In the genomic region with DNA sequence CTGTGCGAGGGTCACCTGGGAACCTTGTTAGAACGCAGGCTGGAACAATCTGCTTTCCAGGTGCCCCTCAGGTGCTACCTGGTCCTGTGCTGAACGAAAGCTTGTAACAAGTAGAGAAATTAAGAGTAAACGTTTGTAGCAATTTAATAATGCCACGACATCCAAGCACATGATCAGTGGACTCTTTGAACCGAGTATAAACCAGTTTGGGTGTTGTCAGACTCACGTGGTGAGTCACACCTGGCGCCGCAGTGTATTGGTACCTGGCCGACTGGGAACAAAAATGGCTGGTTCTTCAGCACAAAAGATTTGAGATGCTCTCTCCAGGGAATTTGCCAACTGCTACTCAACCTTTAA, we compare ENCODE assay signal across 8 cellular contexts. TPM values are rescaled to one million over a fixed set of nuclear protein-coding genes. Genes with fewer than 3 reads are reported as not detected.
A peak's percentile ranks its signal among the peaks of the same experiment; 100 is the strongest.
DNase-seq lines count a peak whose midpoint lies in the region; ATAC-seq and TF ChIP-seq lines count a peak whose summit lies in the region.

No MANE protein-coding gene starts in this region.

- no peak for TF ChIP-seq CTCF in CD8-positive, alpha-beta T cell (IDR thresholded peaks at IDR 0.05)
- TF ChIP-seq CTCF in neural cell (IDR thresholded peaks at IDR 0.05; ENCODE audit: poor library complexity, severe bottlenecking): no peak

- H3K9me3 Mint-ChIP-seq in CD8-positive, alpha-beta T cell: no peaks in the 10 kb centered on the region
- H3K9me3 Mint-ChIP-seq in activated CD8-positive, alpha-beta memory T cell treated with anti-CD3 and anti-CD28 coated beads, Interleukin-2, amount 10 ng/mL, durations not matched to agents 7 days and 5 days (ENCODE audit: low read depth): no peaks in the 10 kb centered on the region

- peaks cover 9% of the 10 kb centered on the region for H3K4me1 ChIP-seq in CD8-positive, alpha-beta T cell (ENCODE audit: insufficient read depth, low read length)
- H3K4me1 ChIP-seq in ectodermal cell (ENCODE audit: control insufficient read depth, insufficient read depth, low read length): peaks cover 19% of the 10 kb centered on the region

- no peak overlapping the region for H3K9ac ChIP-seq in neural cell (ENCODE audit: low read length)

- peaks cover 16% of the 10 kb centered on the region for H3K4me1 Mint-ChIP-seq in CD8-positive, alpha-beta T cell (ENCODE audit: low read depth)
- peaks cover 8% of the 10 kb centered on the region for H3K4me1 Mint-ChIP-seq in activated CD8-positive, alpha-beta memory T cell treated with anti-CD3 and anti-CD28 coated beads, Interleukin-2, amount 10 ng/mL, durations not matched to agents 7 days and 5 days

- H3K4me3 ChIP-seq in CD8-positive, alpha-beta T cell (ENCODE audit: low read depth, low read length): no peak overlapping the region
- peak overlapping the region; percentile 90 for H3K4me3 ChIP-seq in ectodermal cell (ENCODE audit: insufficient read depth, low read depth, low read length)
- peak overlapping the region; percentile 93 for H3K4me3 ChIP-seq in neural cell (ENCODE audit: low read length)

- H3K79me2 ChIP-seq in neural cell (replicated peaks; ENCODE audit: insufficient read depth, low read length): peaks cover 5% of the 10 kb centered on the region

- no peak for ATAC-seq in CD8-positive, alpha-beta T cell
- no peak for ATAC-seq in activated CD8-positive, alpha-beta memory T cell treated with anti-CD3 and anti-CD28 coated beads, Interleukin-2, amount 10 ng/mL, durations not matched to agents 7 days and 5 days
- no peak for ATAC-seq in GM19455 (IDR thresholded peaks at IDR 0.05; ENCODE audit: unreplicated experiment)

- peaks cover 6% of the 10 kb centered on the region for H3K27me3 ChIP-seq in CD8-positive, alpha-beta T cell (ENCODE audit: insufficient read depth, low read length)
- H3K27me3 ChIP-seq in ectodermal cell (ENCODE audit: control insufficient read depth, insufficient read depth, low read length, poor library complexity, severe bottlenecking) (peaks cover 43% of the 10 kb centered on the region), neural cell (ENCODE audit: insufficient read depth, low read depth, low read length) (peaks cover 40% of the 10 kb centered on the region)

- TF ChIP-seq RAD21 in neural cell (conservative IDR thresholded peaks at IDR 0.05): no peak

- peaks cover 54% of the 10 kb centered on the region for H3K27me3 Mint-ChIP-seq in CD8-positive, alpha-beta T cell (ENCODE audit: low read depth)
- H3K27me3 Mint-ChIP-seq in activated CD8-positive, alpha-beta memory T cell treated with anti-CD3 and anti-CD28 coated beads, Interleukin-2, amount 10 ng/mL, durations not matched to agents 7 days and 5 days: peaks cover 55% of the 10 kb centered on the region

- no peak for DNase-seq in CD8-positive, alpha-beta T cell
- DNase-seq in LoVo (ENCODE audit: low spot score) (peak; percentile 75), GM19240 (ENCODE audit: insufficient read length, low spot score) (no peak), NCI-H1436 (lab: John Stamatoyannopoulos, UW) (no peak)
- DNase-seq in activated CD8-positive, alpha-beta memory T cell treated with anti-CD3 and anti-CD28 coated beads, Interleukin-2, amount 10 ng/mL, durations not matched to agents 7 days and 5 days: no peak

- no peaks in the 10 kb centered on the region for H3K9me3 ChIP-seq in CD8-positive, alpha-beta T cell (ENCODE audit: low read length)
- H3K9me3 ChIP-seq in ectodermal cell (ENCODE audit: control insufficient read depth, low read length) (no peaks in the 10 kb centered on the region), neural cell (ENCODE audit: low read length) (no peaks in the 10 kb centered on the region)

- H3K27ac Mint-ChIP-seq in CD8-positive, alpha-beta T cell: no peak overlapping the region
- no peak overlapping the region for H3K27ac Mint-ChIP-seq in activated CD8-positive, alpha-beta memory T cell treated with anti-CD3 and anti-CD28 coated beads, Interleukin-2, amount 10 ng/mL, durations not matched to agents 7 days and 5 days

- peak overlapping the region; percentile 46 for H3K4me3 Mint-ChIP-seq in CD8-positive, alpha-beta T cell
- H3K4me3 Mint-ChIP-seq in activated CD8-positive, alpha-beta memory T cell treated with anti-CD3 and anti-CD28 coated beads, Interleukin-2, amount 10 ng/mL, durations not matched to agents 7 days and 5 days: no peak overlapping the region

- H4K20me1 ChIP-seq in neural cell (ENCODE audit: insufficient read depth): no peaks in the 10 kb centered on the region

- TF ChIP-seq EP300 in neural cell (conservative IDR thresholded peaks at IDR 0.05; ENCODE audit: poor library complexity, severe bottlenecking): no peak

- H3K36me3 ChIP-seq in CD8-positive, alpha-beta T cell (ENCODE audit: insufficient read depth, low read length): no peaks in the 10 kb centered on the region
- H3K36me3 ChIP-seq in ectodermal cell (ENCODE audit: control insufficient read depth, insufficient read depth, low read length) (no peaks in the 10 kb centered on the region), neural cell (ENCODE audit: insufficient read depth, low read length) (no peaks in the 10 kb centered on the region)

- H3K4me2 ChIP-seq in neural cell (ENCODE audit: low read length): peak overlapping the region; percentile 8

- no peaks in the 10 kb centered on the region for H3F3A ChIP-seq in neural cell (ENCODE audit: insufficient read depth, low read length, poor library complexity, severe bottlenecking)

- no peak overlapping the region for H3K27ac ChIP-seq in CD8-positive, alpha-beta T cell (ENCODE audit: low read depth, low read length)
- no peak overlapping the region for H3K27ac ChIP-seq in ectodermal cell (ENCODE audit: insufficient read depth, low read depth, low read length, poor library complexity, severe bottlenecking)
- no peak overlapping the region for H3K27ac ChIP-seq in neural cell (ENCODE audit: low read length)

- H3K9me2 ChIP-seq in neural cell (ENCODE audit: insufficient read depth, low read length): no peaks in the 10 kb centered on the region

- H2AFZ ChIP-seq in neural cell (ENCODE audit: low read depth, low read length): no peak overlapping the region

- intact Hi-C loops in CD8-positive, alpha-beta T cell (cut with DNase I, micrococcal nuclease): no loop called here

- WGBS in ectodermal cell, 2 experiments: 40 to 41% methylated on average over 10 of the region's 10 CpGs

- CTCF ChIA-PET in CD8-positive, alpha-beta T cell (lab: Charles Lee): no interaction called here
- CTCF ChIA-PET in activated CD8-positive, alpha-beta memory T cell treated with anti-CD3 and anti-CD28 coated beads, Interleukin-2, amount 10 ng/mL, durations not matched to agents 7 days and 5 days (lab: Charles Lee): no interaction called here

- POLR2A ChIA-PET in CD8-positive, alpha-beta T cell (lab: Charles Lee): no interaction called here

- H3K36me3 Mint-ChIP-seq in CD8-positive, alpha-beta T cell: no peaks in the 10 kb centered on the region
- no peaks in the 10 kb centered on the region for H3K36me3 Mint-ChIP-seq in activated CD8-positive, alpha-beta memory T cell treated with anti-CD3 and anti-CD28 coated beads, Interleukin-2, amount 10 ng/mL, durations not matched to agents 7 days and 5 days

TF ChIP-seq in neural cell, 6 proteins besides CTCF, POLR2A, EP300 and RAD21:
- TF ChIP-seq TAF1 (IDR thresholded peaks at IDR 0.05; ENCODE audit: low read depth): no peak
- TF ChIP-seq SMC3 (conservative IDR thresholded peaks at IDR 0.05; ENCODE audit: poor library complexity): no peak
- TF ChIP-seq, protein P1, sequence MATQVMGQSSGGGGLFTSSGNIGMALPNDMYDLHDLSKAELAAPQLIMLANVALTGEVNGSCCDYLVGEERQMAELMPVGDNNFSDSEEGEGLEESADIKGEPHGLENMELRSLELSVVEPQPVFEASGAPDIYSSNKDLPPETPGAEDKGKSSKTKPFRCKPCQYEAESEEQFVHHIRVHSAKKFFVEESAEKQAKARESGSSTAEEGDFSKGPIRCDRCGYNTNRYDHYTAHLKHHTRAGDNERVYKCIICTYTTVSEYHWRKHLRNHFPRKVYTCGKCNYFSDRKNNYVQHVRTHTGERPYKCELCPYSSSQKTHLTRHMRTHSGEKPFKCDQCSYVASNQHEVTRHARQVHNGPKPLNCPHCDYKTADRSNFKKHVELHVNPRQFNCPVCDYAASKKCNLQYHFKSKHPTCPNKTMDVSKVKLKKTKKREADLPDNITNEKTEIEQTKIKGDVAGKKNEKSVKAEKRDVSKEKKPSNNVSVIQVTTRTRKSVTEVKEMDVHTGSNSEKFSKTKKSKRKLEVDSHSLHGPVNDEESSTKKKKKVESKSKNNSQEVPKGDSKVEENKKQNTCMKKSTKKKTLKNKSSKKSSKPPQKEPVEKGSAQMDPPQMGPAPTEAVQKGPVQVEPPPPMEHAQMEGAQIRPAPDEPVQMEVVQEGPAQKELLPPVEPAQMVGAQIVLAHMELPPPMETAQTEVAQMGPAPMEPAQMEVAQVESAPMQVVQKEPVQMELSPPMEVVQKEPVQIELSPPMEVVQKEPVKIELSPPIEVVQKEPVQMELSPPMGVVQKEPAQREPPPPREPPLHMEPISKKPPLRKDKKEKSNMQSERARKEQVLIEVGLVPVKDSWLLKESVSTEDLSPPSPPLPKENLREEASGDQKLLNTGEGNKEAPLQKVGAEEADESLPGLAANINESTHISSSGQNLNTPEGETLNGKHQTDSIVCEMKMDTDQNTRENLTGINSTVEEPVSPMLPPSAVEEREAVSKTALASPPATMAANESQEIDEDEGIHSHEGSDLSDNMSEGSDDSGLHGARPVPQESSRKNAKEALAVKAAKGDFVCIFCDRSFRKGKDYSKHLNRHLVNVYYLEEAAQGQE (IDR thresholded peaks at IDR 0.05; ENCODE audit: borderline replicate concordance): no peak
- no peak for TF ChIP-seq POLR2AphosphoS5 (IDR thresholded peaks at IDR 0.05)
- no peak for TF ChIP-seq EZH2 (IDR thresholded peaks at IDR 0.05; ENCODE audit: borderline replicate concordance, insufficient read depth, low read length, poor library complexity, severe bottlenecking)
- TF ChIP-seq MXI1 (conservative IDR thresholded peaks at IDR 0.05; ENCODE audit: poor library complexity, severe bottlenecking): no peak

RNA-seq across cellular contexts. Expression of gene MYO10, which starts 0.9 kb away (rescaled TPM):
- total RNA-seq in CD8-positive, alpha-beta T cell: not detected
- polyA plus RNA-seq in ectodermal cell (2013, experiment 1 of 4): 84.3 TPM
- polyA plus RNA-seq in ectodermal cell (2013, experiment 2 of 4): 96.7 TPM
- polyA plus RNA-seq in ectodermal cell (2013, experiment 3 of 4): 65.1 TPM
- polyA plus RNA-seq in ectodermal cell (2013, experiment 4 of 4): 73.8 TPM
- 3.1 and 3.2 TPM in 2 replicates for polyA plus RNA-seq in neural cell
- polyA minus RNA-seq in neural cell: 13.4 and 17.3 TPM in 2 replicates
- total RNA-seq in activated CD8-positive, alpha-beta memory T cell treated with anti-CD3 and anti-CD28 coated beads, Interleukin-2, amount 10 ng/mL, durations not matched to agents 7 days and 5 days: not detected
